ENCODE assay signal across 21 cellular contexts in the genomic region with DNA sequence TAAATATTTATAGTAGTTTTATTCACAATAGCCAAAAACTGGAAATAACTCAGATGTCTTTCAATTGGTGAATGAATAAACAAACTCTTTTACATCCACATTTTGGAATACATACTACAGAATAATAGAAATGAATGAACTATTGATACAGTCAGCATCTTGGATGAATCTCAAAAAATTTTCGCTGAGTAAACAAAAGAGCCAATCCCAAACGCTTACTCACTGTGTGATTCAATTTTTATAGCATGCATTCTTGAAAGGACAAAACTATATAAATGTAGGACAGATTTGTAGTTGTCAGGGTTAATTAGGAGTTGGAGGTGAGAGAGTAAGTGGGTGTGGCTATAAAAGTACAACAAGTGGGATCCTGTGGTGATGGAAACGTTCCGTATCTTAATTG.
DNase-seq lines count a peak whose midpoint lies in the region; TF ChIP-seq lines count a peak whose summit lies in the region.
"Had no signal": no experiment of that assay in that cellular context is flagged by ENCODE, and none has a peak within 500 bp of the region (broad histone marks: within the 10 kb centered on the region; RNA-seq: fewer than 3 reads in every experiment).

No MANE protein-coding gene starts in this region.

- H2AFZ ChIP-seq in GM23248 (no peak overlapping the region), fibroblast of lung (ENCODE audit: low read length) (no peak overlapping the region)

- H3K79me2 ChIP-seq in GM23248 (ENCODE audit: insufficient read depth) (no peaks in the 10 kb centered on the region), fibroblast of lung (ENCODE audit: control insufficient read depth, insufficient read depth, low read length) (no peaks in the 10 kb centered on the region)

- H3K4me3 Mint-ChIP-seq in T-helper 2 cell treated with Interferon-gamma antibody and Interleukin-4, amounts not matched to agents 5 μg/mL and 100 μg/mL, for 36 hours = no peak overlapping the region
- H3K4me3 Mint-ChIP-seq: B cell; CD8-positive, alpha-beta T cell had no signal

- no peak overlapping the region for H3K9ac ChIP-seq in GM23248
- no peak overlapping the region for H3K9ac ChIP-seq in fibroblast of lung (ENCODE audit: insufficient read depth, low read length)
- H3K9ac ChIP-seq: SK-N-SH had no signal

- no peaks in the 10 kb centered on the region for H3K9me3 Mint-ChIP-seq in T-helper 2 cell treated with Interferon-gamma antibody and Interleukin-4, amounts not matched to agents 5 μg/mL and 100 μg/mL, for 36 hours
- H3K9me3 Mint-ChIP-seq: CD8-positive, alpha-beta T cell had no signal

- no peak for TF ChIP-seq CTCF in astrocyte of the spinal cord (IDR thresholded peaks at IDR 0.05; ENCODE audit: low read depth, low read length)
- TF ChIP-seq CTCF in fibroblast of lung (conservative IDR thresholded peaks at IDR 0.05 in 1 of 2, IDR thresholded peaks at IDR 0.05 in 1 of 2; ENCODE audit: low read depth in 1 of 2, low read length in 2 of 2) = no peak

- H3K4me1 ChIP-seq in GM23248 (ENCODE audit: insufficient read depth) (no peaks in the 10 kb centered on the region), fibroblast of lung (ENCODE audit: control insufficient read depth, extremely low read depth, insufficient read depth, low read length) (no peaks in the 10 kb centered on the region)

- 45% methylated on average over 4 of the region's 4 CpGs for WGBS in GM23248 (ENCODE audit: low coverage in 1 of 2, low lambda C conversion rate in 2 of 2, missing lambda C conversion rate in 2 of 2), 2 experiments

- DNase-seq in GM23248 (peak; percentile 2), NCI-H69 (lab: John Stamatoyannopoulos, UW) (peak; percentile 7), astrocyte of the spinal cord (ENCODE audit: low read depth, low spot score) (peak; percentile 5), fibroblast of lung (ENCODE audit: low read depth in 2 of 2) (peak; percentile 4 to 56), cerebellar cortex (ENCODE audit: low spot score) (no peak), NCI-H1930 (lab: John Stamatoyannopoulos, UW) (no peak)
- DNase-seq in T-helper 2 cell treated with Interferon-gamma antibody and Interleukin-4, amounts not matched to agents 5 μg/mL and 100 μg/mL, for 36 hours (ENCODE audit: low spot score) = no peak
- DNase-seq: Calu3; CD8-positive, alpha-beta T cell; DMS79 treated with DMSO at 0.1 percent for 48 hours; GF-D8; KG1; MM.1S; NCI-H2029 treated with DMSO at 0.1 percent for 48 hours; NCI-H2227 treated with DMSO at 0.1 percent for 48 hours; NCI-H526 treated with DMSO at 0.1 percent for 48 hours; SK-N-SH; SW 1271 had no signal

- no peaks in the 10 kb centered on the region for H3K27me3 ChIP-seq in GM23248 (replicated peaks; ENCODE audit: insufficient read depth)
- H3K27me3 ChIP-seq in fibroblast of lung (ENCODE audit: control insufficient read depth, insufficient read depth, low read length) = no peaks in the 10 kb centered on the region

- no peaks in the 10 kb centered on the region for H3F3A ChIP-seq in GM23248 (ENCODE audit: insufficient read depth)

- no peaks in the 10 kb centered on the region for H3K4me1 Mint-ChIP-seq in T-helper 2 cell treated with Interferon-gamma antibody and Interleukin-4, amounts not matched to agents 5 μg/mL and 100 μg/mL, for 36 hours (ENCODE audit: low read depth)
- H3K4me1 Mint-ChIP-seq: B cell had no signal

- H3K4me2 ChIP-seq in GM23248 (ENCODE audit: unreplicated experiment) (no peak overlapping the region), fibroblast of lung (ENCODE audit: extremely low read depth, insufficient read depth, low read length) (no peak overlapping the region)
- H3K4me2 ChIP-seq: SK-N-SH had no signal

- H3K9me3 ChIP-seq in GM23248 (ENCODE audit: low read depth) (no peaks in the 10 kb centered on the region), fibroblast of lung (ENCODE audit: control insufficient read depth, insufficient read depth, low read depth, low read length) (no peaks in the 10 kb centered on the region)
- H3K9me3 ChIP-seq: SK-N-SH had no signal

- in situ Hi-C loops in GM23248 (cut with MboI) (no loop called here), astrocyte of the spinal cord (cut with HindIII; ENCODE audit: low sequenced_read_pairs) (no loop called here)

- no peaks in the 10 kb centered on the region for H3K9me2 ChIP-seq in GM23248 (ENCODE audit: insufficient read depth)
- H3K9me2 ChIP-seq: SK-N-SH had no signal

- H4K20me1 ChIP-seq in GM23248 (ENCODE audit: insufficient read depth) = no peaks in the 10 kb centered on the region
- no peaks in the 10 kb centered on the region for H4K20me1 ChIP-seq in fibroblast of lung (ENCODE audit: control insufficient read depth, extremely low read depth, insufficient read depth, low read length)

- H3K36me3 ChIP-seq in GM23248 (ENCODE audit: low read depth) (no peaks in the 10 kb centered on the region), fibroblast of lung (ENCODE audit: control insufficient read depth, insufficient read depth, low read length) (no peaks in the 10 kb centered on the region)

- H3K27ac ChIP-seq in GM23248 = no peak overlapping the region
- H3K27ac ChIP-seq in fibroblast of lung (ENCODE audit: insufficient read depth, low read length) = no peak overlapping the region
- H3K27ac ChIP-seq: C4-2B, HL-60 had no signal

- no peak overlapping the region for H3K27ac Mint-ChIP-seq in T-helper 2 cell treated with Interferon-gamma antibody and Interleukin-4, amounts not matched to agents 5 μg/mL and 100 μg/mL, for 36 hours
- H3K27ac Mint-ChIP-seq: B cell; CD8-positive, alpha-beta T cell had no signal

- no peaks in the 10 kb centered on the region for H3K27me3 Mint-ChIP-seq in T-helper 2 cell treated with Interferon-gamma antibody and Interleukin-4, amounts not matched to agents 5 μg/mL and 100 μg/mL, for 36 hours (ENCODE audit: low read depth)
- H3K27me3 Mint-ChIP-seq: B cell had no signal

- H3K36me3 Mint-ChIP-seq in T-helper 2 cell treated with Interferon-gamma antibody and Interleukin-4, amounts not matched to agents 5 μg/mL and 100 μg/mL, for 36 hours (ENCODE audit: low read depth) = no peaks in the 10 kb centered on the region
- H3K36me3 Mint-ChIP-seq: CD8-positive, alpha-beta T cell had no signal

- H3K4me3 ChIP-seq in GM23248 (no peak overlapping the region), astrocyte of the spinal cord (ENCODE audit: low read depth, low read length) (no peak overlapping the region), fibroblast of lung (replicated peaks in 1 of 4; ENCODE audit: control extremely low read depth in 1 of 4, insufficient read depth in 1 of 4, low read depth in 3 of 4, low read length in 4 of 4) (no peak overlapping the region)

Comparison
In these comparisons a context has a peak if more than half of its experiments do, and no peak if none do; other contexts are left out.
1. DNase-seq: peak in GM23248 (single experiment), NCI-H69 (single experiment), astrocyte of the spinal cord (single experiment) and fibroblast of lung (2 of 2); none in cerebellar cortex (single experiment), NCI-H1930 (0 of 2) and T-helper 2 cell treated with Interferon-gamma antibody and Interleukin-4, amounts not matched to agents 5 μg/mL and 100 μg/mL, for 36 hours (single experiment).